In the genomic region with DNA sequence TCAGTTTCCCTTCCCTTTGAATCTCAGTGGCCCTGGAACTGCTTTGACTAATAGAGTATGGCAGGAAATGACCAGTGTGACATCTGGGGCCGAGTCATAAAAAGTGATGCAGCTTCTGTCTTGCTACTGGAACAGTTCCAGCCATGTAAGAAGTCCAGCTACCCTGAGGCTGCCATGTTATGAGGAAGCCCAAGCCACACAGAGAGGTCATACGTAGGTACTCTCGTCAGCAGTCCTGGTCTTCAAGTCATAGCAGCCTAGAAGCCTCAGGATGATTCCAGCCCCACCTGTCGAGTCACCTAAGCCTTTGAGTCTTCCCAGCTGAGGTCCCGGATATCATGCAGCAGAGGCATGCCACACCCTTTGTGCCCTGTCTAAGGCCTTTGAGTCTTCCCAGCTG, we compare ENCODE assay signal across 19 cellular contexts.
DNase-seq lines count a peak whose midpoint lies in the region; ATAC-seq and TF ChIP-seq lines count a peak whose summit lies in the region.
"Had no signal": no experiment of that assay in that cellular context is flagged by ENCODE, and none has a peak within 500 bp of the region (broad histone marks: within the 10 kb centered on the region; RNA-seq: fewer than 3 reads in every experiment).

No MANE protein-coding gene starts in this region.

- intact Hi-C loops in HCT116 (cut with micrococcal nuclease) (no loop called here), stomach (cut with DNase I; ENCODE audit: low total_unique reads) (no loop called here)
- intact Hi-C loops in CD8-positive, alpha-beta T cell (cut with DNase I, micrococcal nuclease): no loop called here

- H4K20me1 ChIP-seq in HCT116 (ENCODE audit: insufficient read depth): no peaks in the 10 kb centered on the region

- no peak for TF ChIP-seq POLR2A in HCT116 (IDR thresholded peaks at IDR 0.05; ENCODE audit: borderline replicate concordance, extremely low read depth, insufficient read depth, insufficient read length)
- TF ChIP-seq POLR2A in stomach (IDR thresholded peaks at IDR 0.05): no peak

- H3K27ac ChIP-seq in HCT116 (ENCODE audit: low read depth, low read length) (no peak overlapping the region), esophagus (ENCODE audit: low read depth in 2 of 2, low read length in 1 of 2) (peak overlapping the region; percentile 60 to 79), stomach (no peak overlapping the region)
- H3K27ac ChIP-seq in CD8-positive, alpha-beta T cell (ENCODE audit: low read depth, low read length): no peak overlapping the region
- H3K27ac ChIP-seq: breast epithelium, testis had no signal

- no peak overlapping the region for H2AFZ ChIP-seq in HCT116 (ENCODE audit: low read depth, low read length, poor library complexity, severe bottlenecking)

- no peak for TF ChIP-seq EP300 in stomach (IDR thresholded peaks at IDR 0.05)

- TF ChIP-seq RAD21 in HCT116 (IDR thresholded peaks at IDR 0.05; ENCODE audit: low read depth): no peak

- H3K4me1 Mint-ChIP-seq in CD8-positive, alpha-beta T cell (ENCODE audit: low read depth): no peaks in the 10 kb centered on the region
- H3K4me1 Mint-ChIP-seq: activated CD4-positive, alpha-beta T cell treated with anti-CD3 and anti-CD28 coated beads, Interleukin-2, amount 10 ng/mL, durations not matched to agents 7 days and 5 days; CD8-positive, alpha-beta memory T cell had no signal

- H3K27me3 ChIP-seq in HCT116 (ENCODE audit: insufficient read depth, low read length) (no peaks in the 10 kb centered on the region), esophagus (ENCODE audit: control insufficient read depth in 1 of 2, insufficient read depth in 2 of 2, low read length in 2 of 2) (no peaks in the 10 kb centered on the region), stomach (no peaks in the 10 kb centered on the region)
- H3K27me3 ChIP-seq in CD8-positive, alpha-beta T cell (ENCODE audit: insufficient read depth, low read length): no peaks in the 10 kb centered on the region
- H3K27me3 ChIP-seq: breast epithelium, testis had no signal

- H3K4me3 ChIP-seq in HCT116 (replicated peaks in 1 of 2; ENCODE audit: low read depth in 1 of 2, low read length in 2 of 2) (no peak overlapping the region), esophagus (ENCODE audit: low read depth in 1 of 2, low read length in 2 of 2) (no peak overlapping the region), stomach (no peak overlapping the region)
- no peak overlapping the region for H3K4me3 ChIP-seq in CD8-positive, alpha-beta T cell (ENCODE audit: low read depth, low read length)
- H3K4me3 ChIP-seq: breast epithelium, testis had no signal

- POLR2A ChIA-PET in HCT116 (lab: Charles Lee): no interaction called here
- POLR2A ChIA-PET in CD8-positive, alpha-beta T cell (lab: Charles Lee): interaction anchor here (0.5 kb wide), 1 partner anchor 314 kb away, joined by 3 read pairs; no protein-coding TSS in a partner anchor

- peak overlapping the region; percentile 24; the same call in 1 of the 2 replicates for H3K4me2 ChIP-seq in HCT116 (ENCODE audit: low read length)

- RAD21 ChIA-PET in HCT116 (lab: Charles Lee; ENCODE audit: low non-redundant PET in 1 of 2, low total read pairs in 2 of 2, uncharacterized antibody in 2 of 2, unreplicated experiment in 2 of 2): no interaction called here

- no peaks in the 10 kb centered on the region for H3K9me2 ChIP-seq in HCT116 (ENCODE audit: insufficient read depth)

- no peaks in the 10 kb centered on the region for H3K9me3 ChIP-seq in HCT116 (ENCODE audit: control insufficient read depth in 1 of 2, insufficient read depth in 1 of 2, low read depth in 1 of 2, low read length in 2 of 2)
- H3K9me3 ChIP-seq in esophagus (ENCODE audit: control insufficient read depth in 2 of 2, insufficient read depth in 1 of 2, low read depth in 1 of 2, low read length in 1 of 2): no peaks in the 10 kb centered on the region
- peaks cover 0 to 4% (median 0%) of the 10 kb centered on the region in 4 donors for H3K9me3 ChIP-seq in stomach
- H3K9me3 ChIP-seq in CD8-positive, alpha-beta T cell (ENCODE audit: low read length): no peaks in the 10 kb centered on the region
- H3K9me3 ChIP-seq: breast epithelium, testis had no signal

- no peak overlapping the region for H3K9ac ChIP-seq in HCT116 (ENCODE audit: low read length)

- H3K27me3 Mint-ChIP-seq in CD8-positive, alpha-beta T cell (ENCODE audit: low read depth): peaks cover 10% of the 10 kb centered on the region

- CTCF ChIA-PET in HCT116 (lab: Charles Lee): no interaction called here
- CTCF ChIA-PET in CD8-positive, alpha-beta T cell (lab: Charles Lee): interaction anchor here (0.6 kb wide), 1 partner anchor 374 kb away, joined by 3 read pairs; no protein-coding TSS in a partner anchor

- BruUV-seq in HCT116 (replicated peaks; lab: Mats Ljungman, UMichigan): no TSS peak

- TF ChIP-seq CTCF in HCT116 (IDR thresholded peaks at IDR 0.05 in 2 of 3, conservative IDR thresholded peaks at IDR 0.05 in 1 of 3; ENCODE audit: borderline replicate concordance in 1 of 3, insufficient read depth in 1 of 3, low read depth in 2 of 3, low read length in 2 of 3): no peak
- TF ChIP-seq CTCF in stomach (IDR thresholded peaks at IDR 0.05): no peak
- TF ChIP-seq CTCF in CD8-positive, alpha-beta T cell (IDR thresholded peaks at IDR 0.05): no peak

- DNase-seq in AG08395 (ENCODE audit: low spot score) (peak; percentile 61), HCT116 (ENCODE audit: low read depth, low spot score) (peak; percentile 4), RPMI8226 (peak; percentile 91), stomach (no peak), iPS-NIHi11 (ENCODE audit: low spot score) (no peak)
- DNase-seq in CD8-positive, alpha-beta T cell: no peak
- DNase-seq: activated CD4-positive, alpha-beta T cell treated with anti-CD3 and anti-CD28 coated beads, Interleukin-2, amount 10 ng/mL, durations not matched to agents 7 days and 5 days; activated gamma-delta T cell; CD8-positive, alpha-beta memory T cell; GOT3; left colon; NCI-H146; NCI-H2171 treated with DMSO at 0.1 percent for 48 hours; NCI-H774; testis had no signal

- H3K9me3 Mint-ChIP-seq in CD8-positive, alpha-beta T cell: no peaks in the 10 kb centered on the region
- H3K9me3 Mint-ChIP-seq: CD8-positive, alpha-beta memory T cell had no signal

- WGBS in esophagus, 2 donors: 67 to 71% methylated on average over 5 of the region's 5 CpGs
- 82 to 99% (median 93%) methylated on average over 3 to 5 of the region's 5 CpGs for WGBS in stomach, 5 donors

- no peaks in the 10 kb centered on the region for H3K79me2 ChIP-seq in HCT116 (ENCODE audit: insufficient read depth, low read length)

- H3K36me3 Mint-ChIP-seq in CD8-positive, alpha-beta T cell: no peaks in the 10 kb centered on the region
- H3K36me3 Mint-ChIP-seq: CD8-positive, alpha-beta memory T cell had no signal

- H3K4me1 ChIP-seq in HCT116 (ENCODE audit: control insufficient read depth in 1 of 2, insufficient read depth in 2 of 2, low read length in 2 of 2): peaks cover 0 to 10% of the 10 kb centered on the region in 2 experiments; a peak in 1 of 4 replicates
- peaks cover 0 to 6% of the 10 kb centered on the region in 2 donors for H3K4me1 ChIP-seq in esophagus (ENCODE audit: control insufficient read depth in 2 of 2, insufficient read depth in 2 of 2, low read length in 1 of 2)
- peaks cover 0 to 12% (median 5%) of the 10 kb centered on the region in 4 donors for H3K4me1 ChIP-seq in stomach
- no peaks in the 10 kb centered on the region for H3K4me1 ChIP-seq in CD8-positive, alpha-beta T cell (ENCODE audit: insufficient read depth, low read length)
- H3K4me1 ChIP-seq: breast epithelium had no signal

- H3K36me3 ChIP-seq in HCT116 (ENCODE audit: control insufficient read depth in 1 of 2, insufficient read depth in 2 of 2, low read length in 2 of 2): no peaks in the 10 kb centered on the region
- H3K36me3 ChIP-seq in esophagus (ENCODE audit: control insufficient read depth in 2 of 2, insufficient read depth in 2 of 2, low read length in 1 of 2): no peaks in the 10 kb centered on the region
- H3K36me3 ChIP-seq in stomach: no peaks in the 10 kb centered on the region
- H3K36me3 ChIP-seq in CD8-positive, alpha-beta T cell (ENCODE audit: insufficient read depth, low read length): no peaks in the 10 kb centered on the region
- H3K36me3 ChIP-seq: breast epithelium had no signal

- H3K27ac Mint-ChIP-seq in CD8-positive, alpha-beta T cell: no peak overlapping the region
- H3K27ac Mint-ChIP-seq: activated CD4-positive, alpha-beta T cell treated with anti-CD3 and anti-CD28 coated beads, Interleukin-2, amount 10 ng/mL, durations not matched to agents 7 days and 5 days; CD8-positive, alpha-beta memory T cell had no signal

- H3K4me3 Mint-ChIP-seq in CD8-positive, alpha-beta T cell: no peak overlapping the region
- H3K4me3 Mint-ChIP-seq: activated CD4-positive, alpha-beta T cell treated with anti-CD3 and anti-CD28 coated beads, Interleukin-2, amount 10 ng/mL, durations not matched to agents 7 days and 5 days; CD8-positive, alpha-beta memory T cell had no signal

- ATAC-seq in HCT116 (peak; percentile 66), HG03097 (IDR thresholded peaks at IDR 0.05; ENCODE audit: low FRiP score, unreplicated experiment) (no peak)
- no peak for ATAC-seq in CD8-positive, alpha-beta T cell
- ATAC-seq: left colon, Panc1 had no signal

TF ChIP-seq in HCT116, 20 proteins besides CTCF, POLR2A, EP300 and RAD21:
- TF ChIP-seq EZH2phosphoT487 (IDR thresholded peaks at IDR 0.05; ENCODE audit: borderline replicate concordance) (no peak), FOSL1 (IDR thresholded peaks at IDR 0.05; ENCODE audit: low read depth) (peak; percentile 30; the same call in 1 of the 2 replicates)

Comparison
In these comparisons a context has a peak if more than half of its experiments do, and no peak if none do; other contexts are left out.
1. DNase-seq: peak in AG08395 (single experiment), HCT116 (single experiment) and RPMI8226 (single experiment); none in stomach (single experiment), CD8-positive, alpha-beta T cell (0 of 7) and iPS-NIHi11 (single experiment).
2. H3K27ac ChIP-seq: peak in esophagus (2 of 2); none in HCT116 (single experiment), stomach (0 of 5) and CD8-positive, alpha-beta T cell (single experiment).